In genomic region chr16:569445-570254, GRCh38 we compare ENCODE assay signal across 8 cellular contexts. TPM values are rescaled to one million over a fixed set of nuclear protein-coding genes. Genes with fewer than 3 reads are reported as not detected.
DNase-seq lines count a peak whose midpoint lies in the region; ATAC-seq and TF ChIP-seq lines count a peak whose summit lies in the region.

TSS of gene PIGQ (plus strand) at chr16:569968. CDS start at chr16:574075, 4,107 bp downstream.

- TF ChIP-seq CTCF in GM06990 (IDR thresholded peaks at IDR 0.05; ENCODE audit: insufficient read depth, low read length, poor library complexity, severe bottlenecking) (no peak), foreskin fibroblast (IDR thresholded peaks at IDR 0.05; ENCODE audit: low read depth, low read length) (no peak), neural crest cell (conservative IDR thresholded peaks at IDR 0.05) (no peak)

- no peaks in the 10 kb centered on the region for H3K27me3 ChIP-seq in GM06990 (replicated peaks; ENCODE audit: control insufficient read depth, insufficient read depth, low read length)
- no peaks in the 10 kb centered on the region for H3K27me3 ChIP-seq in subcutaneous abdominal adipose tissue (ENCODE audit: control insufficient read depth in 5 of 5, insufficient read depth in 4 of 5, low read length in 5 of 5)

- H3K27me3 Mint-ChIP-seq in neural crest cell (ENCODE audit: low read depth) = peaks cover 2% of the 10 kb centered on the region

- peak within 1 kb of the TSS in 4 of 5 donors; percentile 83 to 85 (median 84) for H3K9ac ChIP-seq in subcutaneous abdominal adipose tissue (ENCODE audit: low read length in 5 of 5)

- H3K9me3 Mint-ChIP-seq in neural crest cell = no peaks in the 10 kb centered on the region

- peak within 1 kb of the TSS; percentile 71 for H3K27ac Mint-ChIP-seq in neural crest cell (ENCODE audit: unreplicated experiment)

- H3K36me3 Mint-ChIP-seq in neural crest cell (ENCODE audit: low read depth) = no peaks in the 10 kb centered on the region

- H3K36me3 ChIP-seq in GM06990 (ENCODE audit: control insufficient read depth, insufficient read depth, low read length) = peaks cover 4% of the 10 kb centered on the region
- peaks cover 0 to 13% (median 8%) of the 10 kb centered on the region in 5 donors for H3K36me3 ChIP-seq in subcutaneous abdominal adipose tissue (ENCODE audit: control insufficient read depth in 5 of 5, insufficient read depth in 5 of 5, low read length in 5 of 5)

- peak within 1 kb of the TSS; percentile 93 for H3K4me3 Mint-ChIP-seq in neural crest cell

- no peaks in the 10 kb centered on the region for H3K9me3 ChIP-seq in subcutaneous abdominal adipose tissue (ENCODE audit: control insufficient read depth in 5 of 5, low read length in 5 of 5)

- peak within 1 kb of the TSS; percentile 41 for H3K27ac ChIP-seq in subcutaneous abdominal adipose tissue (ENCODE audit: low read depth, low read length)

- peak; percentile 47 for ATAC-seq in HG02763 (IDR thresholded peaks at IDR 0.05; ENCODE audit: unreplicated experiment)

- H3K4me1 ChIP-seq in subcutaneous abdominal adipose tissue (ENCODE audit: control insufficient read depth in 5 of 5, insufficient read depth in 5 of 5, low read length in 5 of 5) = peaks cover 5 to 53% (median 44%) of the 10 kb centered on the region in 5 donors

- peaks cover 29% of the 10 kb centered on the region for H3K4me1 Mint-ChIP-seq in neural crest cell

- DNase-seq in GM06990 (ENCODE audit: extremely low read depth, insufficient read length) = peak; percentile 79
- peak; percentile 82 for DNase-seq in RPMI8226
- peak; percentile 31 to 63 (median 46) for DNase-seq in activated naive CD4-positive, alpha-beta T cell (lab: John Stamatoyannopoulos, UW)
- DNase-seq in foreskin fibroblast = peak; percentile 49 to 80
- peak; percentile 59 for DNase-seq in neural crest cell (ENCODE audit: low read depth, low spot score)
- DNase-seq in HPDE6-E6E7 (ENCODE audit: extremely low spot score) = no peak

- H3K4me3 ChIP-seq in GM06990 (replicated peaks; ENCODE audit: low read depth, low read length) (peak within 1 kb of the TSS; percentile 86), foreskin fibroblast (ENCODE audit: low read depth in 1 of 2, low read length in 2 of 2) (peak within 1 kb of the TSS; percentile 66 to 67), subcutaneous abdominal adipose tissue (ENCODE audit: low read depth in 1 of 5, low read length in 5 of 5) (peak within 1 kb of the TSS; percentile 76 to 85 (median 81))

RNA-seq across cellular contexts. Expression of gene PIGQ, which starts in this region (rescaled TPM):
- 84.9 and 91.7 TPM in 2 replicates for total RNA-seq in neural crest cell
